In genomic region chr16:11073407-11073806, GRCh38 we compare ENCODE assay signal across 22 cellular contexts.
DNase-seq lines count a peak whose midpoint lies in the region; ATAC-seq and FAIRE-seq lines count a peak whose summit lies in the region.
"Had no signal": no experiment of that assay in that cellular context is flagged by ENCODE, and none has a peak within 500 bp of the region (broad histone marks: within the 10 kb centered on the region; RNA-seq: fewer than 3 reads in every experiment).

No MANE protein-coding gene starts in this region.

- no peaks in the 10 kb centered on the region for H3K27me3 Mint-ChIP-seq in activated CD8-positive, alpha-beta T cell treated with anti-CD3 and anti-CD28 coated beads, Interleukin-2, amount 10 ng/mL, durations not matched to agents 7 days and 5 days (ENCODE audit: low read depth)
- H3K27me3 Mint-ChIP-seq: memory B cell had no signal

- POLR2A ChIA-PET in activated CD8-positive, alpha-beta T cell treated with anti-CD3 and anti-CD28 coated beads, Interleukin-2, amount 10 ng/mL, durations not matched to agents 7 days and 5 days (lab: Charles Lee): interaction anchor here (1.1 kb wide), 1 partner anchor 178 kb away, joined by 3 read pairs; no protein-coding TSS in a partner anchor

- H3K23ac ChIP-seq in mesenchymal stem cell (ENCODE audit: low read length in 2 of 2): no peak overlapping the region

- H3K9ac ChIP-seq in BLaER1 treated with 17β-estradiol and CSF1 and Interleukin-3, amounts not matched to agents 10 nM and 100 nM: no peak overlapping the region
- no peak overlapping the region for H3K9ac ChIP-seq in mesenchymal stem cell (ENCODE audit: low read length)

- H3K9me3 ChIP-seq in BLaER1 treated with 17β-estradiol and CSF1 and Interleukin-3, amounts not matched to agents 10 nM and 100 nM (replicated peaks in 1 of 11): no peaks in the 10 kb centered on the region
- no peaks in the 10 kb centered on the region for H3K9me3 ChIP-seq in mesenchymal stem cell (ENCODE audit: control insufficient read depth, low read length)
- H3K9me3 ChIP-seq: BE2C, psoas muscle had no signal

- peaks cover 8 to 66% (median 24%) of the 10 kb centered on the region in 11 experiments; a peak in 17 of 22 replicates for H3K36me3 ChIP-seq in BLaER1 treated with 17β-estradiol and CSF1 and Interleukin-3, amounts not matched to agents 10 nM and 100 nM
- H3K36me3 ChIP-seq in mesenchymal stem cell (ENCODE audit: control insufficient read depth in 1 of 2, insufficient read depth in 2 of 2, low read depth in 1 of 2, low read length in 2 of 2): peaks cover 9 to 27% of the 10 kb centered on the region in 2 experiments

- H3K27ac ChIP-seq in BLaER1 treated with 17β-estradiol and CSF1 and Interleukin-3, amounts not matched to agents 10 nM and 100 nM: no peak overlapping the region
- no peak overlapping the region for H3K27ac ChIP-seq in mesenchymal stem cell (ENCODE audit: low read length, poor library complexity, severe bottlenecking)
- H3K27ac ChIP-seq: 22Rv1, psoas muscle had no signal

- peak overlapping the region; percentile 96 for H4K91ac ChIP-seq in mesenchymal stem cell (ENCODE audit: low read length)

- peaks cover 82% of the 10 kb centered on the region for H3K4me1 Mint-ChIP-seq in activated CD8-positive, alpha-beta T cell treated with anti-CD3 and anti-CD28 coated beads, Interleukin-2, amount 10 ng/mL, durations not matched to agents 7 days and 5 days (ENCODE audit: low read depth)

- peaks cover 8% of the 10 kb centered on the region for H3K79me1 ChIP-seq in mesenchymal stem cell (replicated peaks; ENCODE audit: low read length, poor library complexity, severe bottlenecking)

- H2AK5ac ChIP-seq in mesenchymal stem cell (ENCODE audit: low read length, severe bottlenecking): no peak overlapping the region

- H3K4me1 ChIP-seq in BLaER1 treated with 17β-estradiol and CSF1 and Interleukin-3, amounts not matched to agents 10 nM and 100 nM: peaks cover 28 to 48% (median 42%) of the 10 kb centered on the region in 10 experiments
- H3K4me1 ChIP-seq in mesenchymal stem cell (ENCODE audit: control insufficient read depth, insufficient read depth, low read depth, low read length): peaks cover 14% of the 10 kb centered on the region
- H3K4me1 ChIP-seq: BE2C, psoas muscle had no signal

- peak overlapping the region; percentile 9 for H3K4me3 Mint-ChIP-seq in activated CD8-positive, alpha-beta T cell treated with anti-CD3 and anti-CD28 coated beads, Interleukin-2, amount 10 ng/mL, durations not matched to agents 7 days and 5 days
- H3K4me3 Mint-ChIP-seq: memory B cell, nephron progenitor cell had no signal

- no peaks in the 10 kb centered on the region for H3K27me3 ChIP-seq in BLaER1 treated with 17β-estradiol and CSF1 and Interleukin-3, amounts not matched to agents 10 nM and 100 nM
- no peaks in the 10 kb centered on the region for H3K27me3 ChIP-seq in mesenchymal stem cell (ENCODE audit: control insufficient read depth in 1 of 2, insufficient read depth in 1 of 2, low read length in 2 of 2)
- H3K27me3 ChIP-seq: BE2C had no signal

- H3K9me3 Mint-ChIP-seq in activated CD8-positive, alpha-beta T cell treated with anti-CD3 and anti-CD28 coated beads, Interleukin-2, amount 10 ng/mL, durations not matched to agents 7 days and 5 days (ENCODE audit: insufficient read depth): no peaks in the 10 kb centered on the region
- H3K9me3 Mint-ChIP-seq: memory B cell, nephron progenitor cell had no signal

- 95% methylated on average over 11 of the region's 11 CpGs for WGBS in mesenchymal stem cell

- peak overlapping the region; percentile 76 for H3K27ac Mint-ChIP-seq in activated CD8-positive, alpha-beta T cell treated with anti-CD3 and anti-CD28 coated beads, Interleukin-2, amount 10 ng/mL, durations not matched to agents 7 days and 5 days

- peak overlapping the region in 1 of 2 experiments; percentile 61 for H3K14ac ChIP-seq in mesenchymal stem cell (ENCODE audit: low read length in 2 of 2)

- H3K36me3 Mint-ChIP-seq in activated CD8-positive, alpha-beta T cell treated with anti-CD3 and anti-CD28 coated beads, Interleukin-2, amount 10 ng/mL, durations not matched to agents 7 days and 5 days (ENCODE audit: low read depth): peaks cover 51% of the 10 kb centered on the region

- no peak overlapping the region for H2BK5ac ChIP-seq in mesenchymal stem cell (ENCODE audit: low read depth, low read length, poor library complexity, severe bottlenecking)

- DNase-seq in DMS 273 (lab: John Stamatoyannopoulos, UW; ENCODE audit: unreplicated experiment) (peak; percentile 49), DMS 273 treated with DMSO at 0.1 percent for 48 hours (lab: John Stamatoyannopoulos, UW) (no peak), mesenchymal stem cell (no peak), HTR-8/SVneo (ENCODE audit: insufficient read length, low spot score) (no peak), germinal center (ENCODE audit: low spot score) (no peak)
- DNase-seq in activated CD8-positive, alpha-beta T cell treated with anti-CD3 and anti-CD28 coated beads, Interleukin-2, amount 10 ng/mL, durations not matched to agents 7 days and 5 days: no peak
- DNase-seq: amniotic stem cell; BE2C; caudate nucleus; GF-D8; NCI-H226; nephron progenitor cell; NK-92 treated with Interleukin-12 subunit alpha and Interleukin-12 subunit beta, amount 100 ng/mL, for 24 hours; psoas muscle; stimulated activated CD4-positive, alpha-beta T cell treated with anti-CD3 and anti-CD28 coated beads, Interleukin-2, amount 100 ng/mL, for 24 hours had no signal

- peak overlapping the region; percentile 29 for H2BK120ac ChIP-seq in mesenchymal stem cell (ENCODE audit: low read depth, low read length)

- no peak overlapping the region for H3K4me3 ChIP-seq in BLaER1 treated with 17β-estradiol and CSF1 and Interleukin-3, amounts not matched to agents 10 nM and 100 nM
- H3K4me3 ChIP-seq in mesenchymal stem cell (ENCODE audit: insufficient read depth in 1 of 2, low read depth in 1 of 2, low read length in 2 of 2): no peak overlapping the region
- H3K4me3 ChIP-seq: psoas muscle had no signal

- H2BK12ac ChIP-seq in mesenchymal stem cell (ENCODE audit: low read length in 2 of 2): peak overlapping the region; percentile 95 to 99

- H3K4ac ChIP-seq in mesenchymal stem cell (ENCODE audit: low read depth in 1 of 2, low read length in 2 of 2): peak overlapping the region; percentile 0 to 75

- H3K18ac ChIP-seq in mesenchymal stem cell (ENCODE audit: low read depth in 1 of 2, low read length in 2 of 2): peak overlapping the region; percentile 44 to 89

- H3K4me2 ChIP-seq in BLaER1 treated with 17β-estradiol and CSF1 and Interleukin-3, amounts not matched to agents 10 nM and 100 nM: peak overlapping the region in 6 of 11 experiments; percentile 19 to 39 (median 34); a peak in 11 of 22 replicates
- no peak overlapping the region for H3K4me2 ChIP-seq in mesenchymal stem cell (ENCODE audit: low read length, poor library complexity, severe bottlenecking)

- ATAC-seq in activated CD8-positive, alpha-beta T cell treated with anti-CD3 and anti-CD28 coated beads, Interleukin-2, amount 10 ng/mL, durations not matched to agents 7 days and 5 days: no peak
- ATAC-seq in GM18517 (IDR thresholded peaks at IDR 0.05; ENCODE audit: unreplicated experiment): no peak
- ATAC-seq: esophagus mucosa, HCT116, psoas muscle had no signal

- H2AFZ ChIP-seq in mesenchymal stem cell (ENCODE audit: low read depth, low read length): no peak overlapping the region

- H4K8ac ChIP-seq in mesenchymal stem cell (ENCODE audit: low read length): peak overlapping the region; percentile 92

- peaks cover 0 to 15% (median 5%) of the 10 kb centered on the region in 11 experiments; a peak in 7 of 22 replicates for H4K20me1 ChIP-seq in BLaER1 treated with 17β-estradiol and CSF1 and Interleukin-3, amounts not matched to agents 10 nM and 100 nM

- H2BK15ac ChIP-seq in mesenchymal stem cell (ENCODE audit: low read depth, poor library complexity, severe bottlenecking): peak overlapping the region; percentile 29

- CTCF ChIA-PET in activated CD8-positive, alpha-beta T cell treated with anti-CD3 and anti-CD28 coated beads, Interleukin-2, amount 10 ng/mL, durations not matched to agents 7 days and 5 days (lab: Charles Lee): interaction anchor here (1.2 to 3.0 kb wide), 3 partner anchors 11 to 102 kb away, joined by 4 to 10 read pairs (median 7); no protein-coding TSS in a partner anchor

- no peak for FAIRE-seq in HTR-8/SVneo (lab: Jason Lieb, UNC)
- FAIRE-seq: D721Med had no signal
